In genomic region chr4:165635261-165635838, GRCh38 we compare ENCODE assay signal across 13 cellular contexts.
"Had no signal": no experiment of that assay in that cellular context is flagged by ENCODE, and none has a peak within 500 bp of the region (broad histone marks: within the 10 kb centered on the region; RNA-seq: fewer than 3 reads in every experiment).

No MANE protein-coding gene starts in this region.

- H3K9me3 ChIP-seq: transverse colon had no signal

- H3K4me1 ChIP-seq: transverse colon had no signal

- H3K4me3 ChIP-seq: transverse colon had no signal

- H3K27ac ChIP-seq: brain microvascular endothelial cell, transverse colon had no signal

- H3K36me3 ChIP-seq: brain microvascular endothelial cell, transverse colon had no signal

- ATAC-seq: activated T-cell treated with anti-CD3 and anti-CD28 coated beads, Interleukin-2, amount 50 U/mL, for 4 hours; natural killer cell treated with Interleukin-12 subunit alpha and Interleukin-12 subunit beta and Interleukin-15 and Interleukin-18, amount 100 ng/mL, for 72 hours; sciatic nerve had no signal

- DNase-seq: activated CD4-positive, alpha-beta memory T cell treated with anti-CD3 and anti-CD28 coated beads for 36 hours; activated gamma-delta T cell; activated naive CD8-positive, alpha-beta T cell treated with anti-CD3 and anti-CD28 coated beads for 36 hours; activated T-cell treated with anti-CD3 and anti-CD28 coated beads, Interleukin-2, amount 50 U/mL, for 4 hours; brain microvascular endothelial cell; cerebellar nuclear complex; endodermal cell; stimulated activated CD4-positive, alpha-beta T cell treated with anti-CD3 and anti-CD28 coated beads, Interleukin-2, amount 100 ng/mL, for 24 hours; stimulated activated naive CD4-positive, alpha-beta T cell; substantia nigra; transverse colon had no signal

- H3K27me3 ChIP-seq: brain microvascular endothelial cell, transverse colon had no signal
